In genomic region chr2:5409925-5410360, GRCh38 we compare ENCODE assay signal across 1 cellular context.
TF ChIP-seq lines count a peak whose summit lies in the region.

No MANE protein-coding gene starts in this region.

TF ChIP-seq in GM23338, 12 proteins besides CTCF, POLR2A, EP300 and RAD21 (continued from another document):
- TF ChIP-seq CREB1 (CRISPR knock-in tag; IDR thresholded peaks at IDR 0.05; ENCODE audit: low read depth) (no peak), ZNF114 (CRISPR knock-in tag; IDR thresholded peaks at IDR 0.05) (no peak), EZH2phosphoT487 (IDR thresholded peaks at IDR 0.05; ENCODE audit: unreplicated experiment) (no peak), NANOG (IDR thresholded peaks at IDR 0.05; ENCODE audit: borderline replicate concordance) (no peak), REST (IDR thresholded peaks at IDR 0.05; ENCODE audit: unreplicated experiment) (no peak), POLR2AphosphoS5 (IDR thresholded peaks at IDR 0.05; ENCODE audit: low read depth) (no peak)
- TF ChIP-seq, protein P1, sequence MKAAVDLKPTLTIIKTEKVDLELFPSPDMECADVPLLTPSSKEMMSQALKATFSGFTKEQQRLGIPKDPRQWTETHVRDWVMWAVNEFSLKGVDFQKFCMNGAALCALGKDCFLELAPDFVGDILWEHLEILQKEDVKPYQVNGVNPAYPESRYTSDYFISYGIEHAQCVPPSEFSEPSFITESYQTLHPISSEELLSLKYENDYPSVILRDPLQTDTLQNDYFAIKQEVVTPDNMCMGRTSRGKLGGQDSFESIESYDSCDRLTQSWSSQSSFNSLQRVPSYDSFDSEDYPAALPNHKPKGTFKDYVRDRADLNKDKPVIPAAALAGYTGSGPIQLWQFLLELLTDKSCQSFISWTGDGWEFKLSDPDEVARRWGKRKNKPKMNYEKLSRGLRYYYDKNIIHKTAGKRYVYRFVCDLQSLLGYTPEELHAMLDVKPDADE (IDR thresholded peaks at IDR 0.05) = no peak
TF ChIP-seq in GM23338: peak in this region for 0.
